ENCODE assay signal across 24 cellular contexts in genomic region chr2:123916512-123916911, GRCh38.
DNase-seq lines count a peak whose midpoint lies in the region; ATAC-seq and TF ChIP-seq lines count a peak whose summit lies in the region.
"Had no signal": no experiment of that assay in that cellular context is flagged by ENCODE, and none has a peak within 500 bp of the region (broad histone marks: within the 10 kb centered on the region; RNA-seq: fewer than 3 reads in every experiment).

No MANE protein-coding gene starts in this region.

- no peak overlapping the region for H2BK20ac ChIP-seq in H9 (ENCODE audit: low read depth, low read length, poor library complexity, severe bottlenecking)

- no peaks in the 10 kb centered on the region for H3K27me3 ChIP-seq in H9 (ENCODE audit: insufficient read depth, low read length)
- H3K27me3 ChIP-seq: testis had no signal

- no peak for TF ChIP-seq CTCF in H9 (conservative IDR thresholded peaks at IDR 0.05)

- no peak overlapping the region for H3K9ac ChIP-seq in H9 (ENCODE audit: extremely low read depth, insufficient read length, low read length)

- H3K27ac Mint-ChIP-seq in H9, result no peak overlapping the region
- H3K27ac Mint-ChIP-seq: activated naive CD8-positive, alpha-beta T cell; effector memory CD8-positive, alpha-beta T cell; natural killer cell had no signal

- no peak overlapping the region for H3T11ph ChIP-seq in H9 (ENCODE audit: low read length)

- ATAC-seq in GM18517 (IDR thresholded peaks at IDR 0.05; ENCODE audit: unreplicated experiment) (no peak), HG02970 (IDR thresholded peaks at IDR 0.05; ENCODE audit: low FRiP score, unreplicated experiment) (no peak)
- ATAC-seq: effector memory CD8-positive, alpha-beta T cell; natural killer cell; Panc1; stimulated activated naive CD8-positive, alpha-beta T cell treated with anti-CD3 and anti-CD28 coated beads, Interleukin-15, Interleukin-2, amounts not matched to agents 100 U/mL and 50 U/mL, for 24 hours had no signal

- H3K18ac ChIP-seq in H9 (ENCODE audit: insufficient read length, low read depth, low read length), result no peak overlapping the region

- no peak overlapping the region for H3K56ac ChIP-seq in H9 (ENCODE audit: insufficient read length, low read depth, low read length)

- no peaks in the 10 kb centered on the region for H4K20me1 ChIP-seq in H9 (ENCODE audit: control insufficient read depth, insufficient read depth, insufficient read length)

- no peak overlapping the region for H3K14ac ChIP-seq in H9 (ENCODE audit: insufficient read depth, low read length)

- H3K4me2 ChIP-seq in H9 (ENCODE audit: insufficient read depth, insufficient read length, low read length), result no peak overlapping the region

- peaks cover 0 to 2% of the 10 kb centered on the region in 2 experiments; a peak in 1 of 4 replicates for H3K4me1 Mint-ChIP-seq in H9

- H3K4me3 Mint-ChIP-seq in H9, result no peak overlapping the region
- H3K4me3 Mint-ChIP-seq: activated naive CD8-positive, alpha-beta T cell; effector memory CD8-positive, alpha-beta T cell; natural killer cell had no signal

- no peak overlapping the region for H4K5ac ChIP-seq in H9 (ENCODE audit: insufficient read length, low read depth, low read length)

- no peaks in the 10 kb centered on the region for H3K9me3 ChIP-seq in H9 (ENCODE audit: control insufficient read depth, low read depth, low read length)
- H3K9me3 ChIP-seq: testis had no signal

- H3K27ac ChIP-seq in H9 (ENCODE audit: insufficient read length, low read depth, low read length), result no peak overlapping the region
- H3K27ac ChIP-seq: testis had no signal

- no peaks in the 10 kb centered on the region; a peak in 1 of 5 replicates for H3K9me3 Mint-ChIP-seq in H9

- H4K8ac ChIP-seq in H9 (replicated peaks; ENCODE audit: insufficient read length, low read depth, low read length), result no peak overlapping the region

- H2BK12ac ChIP-seq in H9 (ENCODE audit: insufficient read length, low read depth, low read length), result no peak overlapping the region

- no peaks in the 10 kb centered on the region for H3K27me3 Mint-ChIP-seq in H9 (ENCODE audit: low read depth)
- H3K27me3 Mint-ChIP-seq: effector memory CD8-positive, alpha-beta T cell had no signal

- DNase-seq in CMK (ENCODE audit: low read depth) (peak; percentile 69), M059J (ENCODE audit: low read depth) (peak; percentile 16), NCI-H82 (lab: John Stamatoyannopoulos, UW) (peak; percentile 81), cerebellar cortex (ENCODE audit: low spot score) (peak; percentile 25), GM19240 (ENCODE audit: insufficient read length, low spot score) (no peak), H9 (no peak)
- DNase-seq: activated effector memory CD4-positive, alpha-beta T cell treated with Interleukin-2 at 50 U/mL for 16 hours; activated T-cell treated with anti-CD3 and anti-CD28 coated beads for 4 hours; anterior cingulate cortex; C1 segment of cervical spinal cord; cortex of kidney; effector memory CD8-positive, alpha-beta T cell; foreskin fibroblast; natural killer cell; NCI-H1048; NCI-H1930; occipital lobe; SIG-M5; stimulated activated naive CD8-positive, alpha-beta T cell treated with anti-CD3 and anti-CD28 coated beads, Interleukin-15, Interleukin-2, amounts not matched to agents 100 U/mL and 50 U/mL, for 24 hours; testis had no signal

- no peak overlapping the region for H4K91ac ChIP-seq in H9 (ENCODE audit: insufficient read length, low read depth, low read length)

- no peaks in the 10 kb centered on the region for H3K79me1 ChIP-seq in H9 (ENCODE audit: insufficient read depth, low read depth, low read length, poor library complexity, severe bottlenecking)

- WGBS in H9 (ENCODE audit: extremely low coverage, insufficient read length, low lambda C conversion rate), result no CpG with 5 or more reads among the region's 1 CpG

- H3K23ac ChIP-seq in H9 (ENCODE audit: insufficient read length, low read depth, low read length), result no peak overlapping the region

- H2AFZ ChIP-seq in H9 (ENCODE audit: low read length), result no peak overlapping the region

- no peak overlapping the region for H2BK15ac ChIP-seq in H9 (ENCODE audit: low read depth, low read length)

- no peak overlapping the region for H2BK120ac ChIP-seq in H9 (ENCODE audit: low read depth, low read length, poor library complexity, severe bottlenecking)

- no peak overlapping the region for H2BK5ac ChIP-seq in H9 (ENCODE audit: insufficient read length, low read length)

- H3K79me2 ChIP-seq in H9 (ENCODE audit: insufficient read depth, low read length), result no peaks in the 10 kb centered on the region

- no peaks in the 10 kb centered on the region for H3K36me3 Mint-ChIP-seq in H9 (ENCODE audit: insufficient read depth in 1 of 3, low read depth in 3 of 3)
- H3K36me3 Mint-ChIP-seq: activated naive CD8-positive, alpha-beta T cell; natural killer cell had no signal

- no peak overlapping the region for H3K4ac ChIP-seq in H9 (ENCODE audit: low read depth, low read length)

- no peak overlapping the region for H2AK5ac ChIP-seq in H9 (ENCODE audit: insufficient read length, low read length)

- peaks cover 3% of the 10 kb centered on the region for H3K23me2 ChIP-seq in H9 (ENCODE audit: insufficient read length, low read depth, low read length, poor library complexity, severe bottlenecking)

- H3K4me1 ChIP-seq in H9 (ENCODE audit: insufficient read depth, low read length), result no peaks in the 10 kb centered on the region
- H3K4me1 ChIP-seq: testis had no signal

Comparison
In these comparisons a context has a peak if more than half of its experiments do, and no peak if none do; other contexts are left out.
1. DNase-seq: peak in CMK (single experiment), M059J (single experiment), NCI-H82 (single experiment) and cerebellar cortex (single experiment); none in GM19240 (single experiment) and H9 (single experiment).